ENCODE assay signal across 8 cellular contexts in genomic region chr10:94363251-94363565, GRCh38. TPM values are rescaled to one million over a fixed set of nuclear protein-coding genes. Genes with fewer than 3 reads are reported as not detected.
DNase-seq lines count a peak whose midpoint lies in the region; ATAC-seq lines count a peak whose summit lies in the region.

No MANE protein-coding gene starts in this region.

- H3K27me3 Mint-ChIP-seq in natural killer cell treated with Interleukin-12 subunit alpha and Interleukin-12 subunit beta and Interleukin-15 and Interleukin-18, amount 100 ng/mL, for 72 hours, result peaks cover 13 to 20% of the 10 kb centered on the region in 2 donors

- DNase-seq in DMS153 treated with DMSO at 0.1 percent for 48 hours (lab: John Stamatoyannopoulos, UW; ENCODE audit: unreplicated experiment) (peak; percentile 58), DMS153 (lab: John Stamatoyannopoulos, UW) (no peak), DMS 273 (lab: John Stamatoyannopoulos, UW; ENCODE audit: unreplicated experiment) (no peak), NCI-H2029 treated with DMSO at 0.1 percent for 48 hours (lab: John Stamatoyannopoulos, UW) (no peak), cerebellar cortex (ENCODE audit: low spot score) (no peak)
- DNase-seq in natural killer cell treated with Interleukin-12 subunit alpha and Interleukin-12 subunit beta and Interleukin-15 and Interleukin-18, amount 100 ng/mL, for 72 hours (ENCODE audit: low spot score), result no peak

- peak; percentile 12 for ATAC-seq in HG03565 (IDR thresholded peaks at IDR 0.05; ENCODE audit: unreplicated experiment)
- peak in 1 of 2 donors; percentile 2 for ATAC-seq in natural killer cell treated with Interleukin-12 subunit alpha and Interleukin-12 subunit beta and Interleukin-15 and Interleukin-18, amount 100 ng/mL, for 72 hours

- peaks cover 28% of the 10 kb centered on the region for H3K36me3 Mint-ChIP-seq in natural killer cell treated with Interleukin-12 subunit alpha and Interleukin-12 subunit beta and Interleukin-15 and Interleukin-18, amount 100 ng/mL, for 72 hours

- peak overlapping the region; percentile 90 for H3K4me3 Mint-ChIP-seq in natural killer cell treated with Interleukin-12 subunit alpha and Interleukin-12 subunit beta and Interleukin-15 and Interleukin-18, amount 100 ng/mL, for 72 hours

- peak overlapping the region; percentile 67 for H3K27ac ChIP-seq in cingulate gyrus (ENCODE audit: low read depth, low read length)

- peak overlapping the region; percentile 78 to 91 for H3K27ac Mint-ChIP-seq in natural killer cell treated with Interleukin-12 subunit alpha and Interleukin-12 subunit beta and Interleukin-15 and Interleukin-18, amount 100 ng/mL, for 72 hours

- no peaks in the 10 kb centered on the region for H3K9me3 Mint-ChIP-seq in natural killer cell treated with Interleukin-12 subunit alpha and Interleukin-12 subunit beta and Interleukin-15 and Interleukin-18, amount 100 ng/mL, for 72 hours

- peaks cover 17 to 26% of the 10 kb centered on the region in 2 donors for H3K4me1 Mint-ChIP-seq in natural killer cell treated with Interleukin-12 subunit alpha and Interleukin-12 subunit beta and Interleukin-15 and Interleukin-18, amount 100 ng/mL, for 72 hours (ENCODE audit: low read depth in 2 of 2)

RNA-seq across cellular contexts. Expression of gene NOC3L, which starts 0.5 kb away (rescaled TPM):
- total RNA-seq in natural killer cell treated with Interleukin-12 subunit alpha and Interleukin-12 subunit beta and Interleukin-15 and Interleukin-18, amount 100 ng/mL, for 72 hours, result 10 to 100 TPM; 19.9 to 38.0 TPM

RNA-seq across cellular contexts. Expression of gene TBC1D12, which starts 39.1 kb away (rescaled TPM):
- total RNA-seq in natural killer cell treated with Interleukin-12 subunit alpha and Interleukin-12 subunit beta and Interleukin-15 and Interleukin-18, amount 100 ng/mL, for 72 hours, result 1 to 10 TPM; 1.5 to 1.6 TPM
